ENCODE assay signal across 19 cellular contexts in the genomic region with DNA sequence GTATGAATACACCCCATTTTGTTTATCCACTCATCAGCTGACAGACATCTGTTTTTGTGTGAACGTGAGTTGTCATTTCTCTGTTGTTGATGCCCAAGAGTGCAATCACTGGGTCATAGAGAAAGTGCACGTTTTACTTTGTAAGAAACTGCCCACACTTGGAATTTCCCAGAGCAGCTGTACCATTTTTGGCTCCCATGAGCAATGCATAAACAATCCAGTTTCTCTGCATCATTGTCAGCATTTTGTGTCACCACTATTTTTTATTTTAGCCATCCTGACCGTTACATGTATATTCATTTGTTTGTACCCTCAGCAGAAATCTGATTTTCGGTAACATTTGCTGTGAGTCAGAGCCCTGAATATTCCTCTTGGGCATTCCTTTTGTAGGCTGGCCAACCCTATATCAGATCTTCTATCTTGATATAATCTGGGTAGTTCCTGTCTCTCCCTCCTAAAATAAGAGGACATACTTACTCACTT.
DNase-seq lines count a peak whose midpoint lies in the region; ATAC-seq, FAIRE-seq and TF ChIP-seq lines count a peak whose summit lies in the region.
"Had no signal": no experiment of that assay in that cellular context is flagged by ENCODE, and none has a peak within 500 bp of the region (broad histone marks: within the 10 kb centered on the region; RNA-seq: fewer than 3 reads in every experiment).

No MANE protein-coding gene starts in this region.

- no peak overlapping the region for H3K4ac ChIP-seq in mesenchymal stem cell (ENCODE audit: low read depth in 1 of 2, low read length in 2 of 2)

- FAIRE-seq in GM12892 (lab: Jason Lieb, UNC), result peak; percentile 73

- peaks cover 27 to 34% of the 10 kb centered on the region in 2 experiments for H3K36me3 ChIP-seq in mesenchymal stem cell (ENCODE audit: control insufficient read depth in 1 of 2, insufficient read depth in 2 of 2, low read depth in 1 of 2, low read length in 2 of 2)

- H3K27ac Mint-ChIP-seq in stimulated activated naive CD8-positive, alpha-beta T cell treated with anti-CD3 and anti-CD28 coated beads, Interleukin-15, amount 100 ng/mL, for 72 hours, result no peak overlapping the region
- H3K27ac Mint-ChIP-seq: CD4-positive, alpha-beta T cell had no signal

- no peak overlapping the region for H2AK5ac ChIP-seq in mesenchymal stem cell (ENCODE audit: low read length, severe bottlenecking)

- no peak overlapping the region for H2AFZ ChIP-seq in mesenchymal stem cell (ENCODE audit: low read depth, low read length)

- no peak overlapping the region for H3K27ac ChIP-seq in mesenchymal stem cell (ENCODE audit: low read length, poor library complexity, severe bottlenecking)
- H3K27ac ChIP-seq: dorsolateral prefrontal cortex, esophagus muscularis mucosa, testis had no signal

- H3K9me3 ChIP-seq in mesenchymal stem cell (ENCODE audit: control insufficient read depth, low read length), result no peaks in the 10 kb centered on the region
- H3K9me3 ChIP-seq: esophagus muscularis mucosa, testis had no signal

- no peak overlapping the region for H2BK5ac ChIP-seq in mesenchymal stem cell (ENCODE audit: low read depth, low read length, poor library complexity, severe bottlenecking)

- 52% methylated on average over 4 of the region's 4 CpGs for WGBS in mesenchymal stem cell

- H3K27me3 ChIP-seq in mesenchymal stem cell (ENCODE audit: control insufficient read depth in 1 of 2, insufficient read depth in 1 of 2, low read length in 2 of 2), result no peaks in the 10 kb centered on the region
- H3K27me3 ChIP-seq: dorsolateral prefrontal cortex, esophagus muscularis mucosa, testis had no signal

- no peak for ATAC-seq in stimulated activated naive CD8-positive, alpha-beta T cell treated with anti-CD3 and anti-CD28 coated beads, Interleukin-15, amount 100 ng/mL, for 72 hours
- ATAC-seq: sciatic nerve had no signal

- H3K79me1 ChIP-seq in mesenchymal stem cell (replicated peaks; ENCODE audit: low read length, poor library complexity, severe bottlenecking), result peaks cover 8% of the 10 kb centered on the region

- H3K9ac ChIP-seq in mesenchymal stem cell (ENCODE audit: low read length), result no peak overlapping the region

- no peak overlapping the region for H4K8ac ChIP-seq in mesenchymal stem cell (ENCODE audit: low read length)

- H3K9me3 Mint-ChIP-seq in stimulated activated naive CD8-positive, alpha-beta T cell treated with anti-CD3 and anti-CD28 coated beads, Interleukin-15, amount 100 ng/mL, for 72 hours, result no peaks in the 10 kb centered on the region
- H3K9me3 Mint-ChIP-seq: CD4-positive, alpha-beta T cell; IgD-negative memory B cell had no signal

- no peak overlapping the region for H3K4me2 ChIP-seq in mesenchymal stem cell (ENCODE audit: low read length, poor library complexity, severe bottlenecking)

- no peak overlapping the region for H3K14ac ChIP-seq in mesenchymal stem cell (ENCODE audit: low read length in 2 of 2)

- H3K23ac ChIP-seq in mesenchymal stem cell (ENCODE audit: low read length in 2 of 2), result no peak overlapping the region

- no peak overlapping the region for H3K4me3 Mint-ChIP-seq in stimulated activated naive CD8-positive, alpha-beta T cell treated with anti-CD3 and anti-CD28 coated beads, Interleukin-15, amount 100 ng/mL, for 72 hours
- H3K4me3 Mint-ChIP-seq: brain; CD4-positive, alpha-beta T cell; IgD-negative memory B cell had no signal

- no peak overlapping the region for H3K18ac ChIP-seq in mesenchymal stem cell (ENCODE audit: low read depth in 1 of 2, low read length in 2 of 2)

- H2BK120ac ChIP-seq in mesenchymal stem cell (ENCODE audit: low read depth, low read length), result no peak overlapping the region

- H3K4me1 Mint-ChIP-seq in stimulated activated naive CD8-positive, alpha-beta T cell treated with anti-CD3 and anti-CD28 coated beads, Interleukin-15, amount 100 ng/mL, for 72 hours, result no peaks in the 10 kb centered on the region

- no peak overlapping the region for H2BK15ac ChIP-seq in mesenchymal stem cell (ENCODE audit: low read depth, poor library complexity, severe bottlenecking)

- no peak overlapping the region for H2BK12ac ChIP-seq in mesenchymal stem cell (ENCODE audit: low read length in 2 of 2)

- DNase-seq in AG10803 (ENCODE audit: low read depth), result peak; percentile 51
- no peak for DNase-seq in GM12892 (ENCODE audit: insufficient read length)
- peak; percentile 90 for DNase-seq in amniotic epithelial cell (ENCODE audit: low read depth)
- DNase-seq in mesenchymal stem cell, result peak; percentile 85
- DNase-seq in stimulated activated naive CD8-positive, alpha-beta T cell treated with anti-CD3 and anti-CD28 coated beads, Interleukin-15, amount 100 ng/mL, for 72 hours, result no peak
- no peak for DNase-seq in CD1c-positive myeloid dendritic cell (ENCODE audit: extremely low spot score)
- DNase-seq in NCI-H146 treated with DMSO at 0.1 percent for 48 hours (lab: John Stamatoyannopoulos, UW; ENCODE audit: unreplicated experiment), result no peak
- DNase-seq: activated CD8-positive, alpha-beta memory T cell treated with anti-CD3 and anti-CD28 coated beads for 24 hours; activated naive CD4-positive, alpha-beta T cell; CD4-positive, alpha-beta T cell; DMS53; dorsolateral prefrontal cortex; NCI-H2107; NCI-H526 treated with DMSO at 0.1 percent for 48 hours; testis had no signal

- H3K4me3 ChIP-seq in AG10803 (ENCODE audit: low read length) (no peak overlapping the region), mesenchymal stem cell (ENCODE audit: insufficient read depth in 1 of 2, low read depth in 1 of 2, low read length in 2 of 2) (no peak overlapping the region)
- H3K4me3 ChIP-seq: dorsolateral prefrontal cortex, esophagus muscularis mucosa, testis had no signal

- peaks cover 5% of the 10 kb centered on the region for H3K4me1 ChIP-seq in mesenchymal stem cell (ENCODE audit: control insufficient read depth, insufficient read depth, low read depth, low read length)
- H3K4me1 ChIP-seq: esophagus muscularis mucosa, testis had no signal

- TF ChIP-seq POLR2A in GM12892 (IDR thresholded peaks at IDR 0.05; ENCODE audit: low read depth, low read length), result no peak

- no peak overlapping the region for H4K91ac ChIP-seq in mesenchymal stem cell (ENCODE audit: low read length)

- H3K27me3 Mint-ChIP-seq in stimulated activated naive CD8-positive, alpha-beta T cell treated with anti-CD3 and anti-CD28 coated beads, Interleukin-15, amount 100 ng/mL, for 72 hours, result no peaks in the 10 kb centered on the region
- H3K27me3 Mint-ChIP-seq: brain; CD4-positive, alpha-beta T cell; IgD-negative memory B cell had no signal

- TF ChIP-seq CTCF in AG10803 (conservative IDR thresholded peaks at IDR 0.05; ENCODE audit: low read length), result no peak

Comparison
In these comparisons a context has a peak if more than half of its experiments do, and no peak if none do; other contexts are left out.
1. DNase-seq: peak in AG10803 (single experiment), amniotic epithelial cell (single experiment) and mesenchymal stem cell (single experiment); none in GM12892 (single experiment), stimulated activated naive CD8-positive, alpha-beta T cell treated with anti-CD3 and anti-CD28 coated beads, Interleukin-15, amount 100 ng/mL, for 72 hours (0 of 2), CD1c-positive myeloid dendritic cell (single experiment) and NCI-H146 treated with DMSO at 0.1 percent for 48 hours (single experiment).